Comparison of ENCODE assay signal across 1 cellular context in the genomic region with DNA sequence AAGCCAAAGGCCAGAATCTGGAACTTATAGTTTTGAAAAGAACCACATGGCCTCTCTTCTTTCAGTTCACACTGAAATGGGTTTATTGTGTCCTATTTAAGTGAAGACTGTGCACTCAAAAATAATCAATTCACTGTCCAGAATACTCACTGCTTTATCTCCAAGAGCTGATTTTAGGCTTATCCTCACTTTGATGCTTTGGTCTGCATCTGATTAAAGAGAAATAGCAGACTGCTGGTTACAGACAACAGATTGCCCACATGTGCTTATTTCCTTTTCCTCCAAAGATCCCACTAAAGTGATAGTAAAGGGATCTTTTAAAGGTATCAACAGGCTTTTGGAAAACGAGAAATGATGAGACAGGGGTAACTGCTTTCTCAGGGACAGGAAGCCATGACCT.
TF ChIP-seq lines count a peak whose summit lies in the region.

No MANE protein-coding gene starts in this region.

TF ChIP-seq in GM23338, 12 proteins besides CTCF, POLR2A, EP300 and RAD21:
- TF ChIP-seq, protein P1, sequence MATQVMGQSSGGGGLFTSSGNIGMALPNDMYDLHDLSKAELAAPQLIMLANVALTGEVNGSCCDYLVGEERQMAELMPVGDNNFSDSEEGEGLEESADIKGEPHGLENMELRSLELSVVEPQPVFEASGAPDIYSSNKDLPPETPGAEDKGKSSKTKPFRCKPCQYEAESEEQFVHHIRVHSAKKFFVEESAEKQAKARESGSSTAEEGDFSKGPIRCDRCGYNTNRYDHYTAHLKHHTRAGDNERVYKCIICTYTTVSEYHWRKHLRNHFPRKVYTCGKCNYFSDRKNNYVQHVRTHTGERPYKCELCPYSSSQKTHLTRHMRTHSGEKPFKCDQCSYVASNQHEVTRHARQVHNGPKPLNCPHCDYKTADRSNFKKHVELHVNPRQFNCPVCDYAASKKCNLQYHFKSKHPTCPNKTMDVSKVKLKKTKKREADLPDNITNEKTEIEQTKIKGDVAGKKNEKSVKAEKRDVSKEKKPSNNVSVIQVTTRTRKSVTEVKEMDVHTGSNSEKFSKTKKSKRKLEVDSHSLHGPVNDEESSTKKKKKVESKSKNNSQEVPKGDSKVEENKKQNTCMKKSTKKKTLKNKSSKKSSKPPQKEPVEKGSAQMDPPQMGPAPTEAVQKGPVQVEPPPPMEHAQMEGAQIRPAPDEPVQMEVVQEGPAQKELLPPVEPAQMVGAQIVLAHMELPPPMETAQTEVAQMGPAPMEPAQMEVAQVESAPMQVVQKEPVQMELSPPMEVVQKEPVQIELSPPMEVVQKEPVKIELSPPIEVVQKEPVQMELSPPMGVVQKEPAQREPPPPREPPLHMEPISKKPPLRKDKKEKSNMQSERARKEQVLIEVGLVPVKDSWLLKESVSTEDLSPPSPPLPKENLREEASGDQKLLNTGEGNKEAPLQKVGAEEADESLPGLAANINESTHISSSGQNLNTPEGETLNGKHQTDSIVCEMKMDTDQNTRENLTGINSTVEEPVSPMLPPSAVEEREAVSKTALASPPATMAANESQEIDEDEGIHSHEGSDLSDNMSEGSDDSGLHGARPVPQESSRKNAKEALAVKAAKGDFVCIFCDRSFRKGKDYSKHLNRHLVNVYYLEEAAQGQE (IDR thresholded peaks at IDR 0.05; ENCODE audit: unreplicated experiment), result no peak
- TF ChIP-seq EZH2phosphoT487 (IDR thresholded peaks at IDR 0.05; ENCODE audit: unreplicated experiment) (no peak), POLR2AphosphoS5 (IDR thresholded peaks at IDR 0.05; ENCODE audit: low read depth) (no peak), STAT1 (IDR thresholded peaks at IDR 0.05; ENCODE audit: unreplicated experiment) (no peak), NANOG (IDR thresholded peaks at IDR 0.05; ENCODE audit: borderline replicate concordance) (no peak), CREB1 (CRISPR knock-in tag; IDR thresholded peaks at IDR 0.05; ENCODE audit: low read depth) (no peak), EZH2 (IDR thresholded peaks at IDR 0.05; ENCODE audit: low read depth, unreplicated experiment) (no peak)
- TF ChIP-seq, protein P2, sequence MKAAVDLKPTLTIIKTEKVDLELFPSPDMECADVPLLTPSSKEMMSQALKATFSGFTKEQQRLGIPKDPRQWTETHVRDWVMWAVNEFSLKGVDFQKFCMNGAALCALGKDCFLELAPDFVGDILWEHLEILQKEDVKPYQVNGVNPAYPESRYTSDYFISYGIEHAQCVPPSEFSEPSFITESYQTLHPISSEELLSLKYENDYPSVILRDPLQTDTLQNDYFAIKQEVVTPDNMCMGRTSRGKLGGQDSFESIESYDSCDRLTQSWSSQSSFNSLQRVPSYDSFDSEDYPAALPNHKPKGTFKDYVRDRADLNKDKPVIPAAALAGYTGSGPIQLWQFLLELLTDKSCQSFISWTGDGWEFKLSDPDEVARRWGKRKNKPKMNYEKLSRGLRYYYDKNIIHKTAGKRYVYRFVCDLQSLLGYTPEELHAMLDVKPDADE (IDR thresholded peaks at IDR 0.05), result no peak
